In genomic region chr1:9887070-9887469, GRCh38 we compare ENCODE assay signal across 25 cellular contexts.
"Had no signal": no experiment of that assay in that cellular context is flagged by ENCODE, and none has a peak within 500 bp of the region (broad histone marks: within the 10 kb centered on the region; RNA-seq: fewer than 3 reads in every experiment).

No MANE protein-coding gene starts in this region.

- H3K4me3 ChIP-seq: body of pancreas, mucosa of descending colon, spleen, tibial artery had no signal

- H3K27ac ChIP-seq: body of pancreas, foreskin keratinocyte, spleen, tibial artery, VCaP had no signal

- H3K4me3 Mint-ChIP-seq: activated CD4-positive, alpha-beta T cell treated with anti-CD3 and anti-CD28 coated beads, Interleukin-2, amount 10 ng/mL, durations not matched to agents 7 days and 5 days; activated CD8-positive, alpha-beta memory T cell treated with anti-CD3 and anti-CD28 coated beads, Interleukin-2, amount 10 ng/mL, durations not matched to agents 7 days and 5 days; activated CD8-positive, alpha-beta T cell treated with anti-CD3 and anti-CD28 coated beads for 36 hours; activated naive CD8-positive, alpha-beta T cell treated with anti-CD3 and anti-CD28 coated beads, Interleukin-2, amount 50 U/mL, for 24 hours; activated T-helper 1 cell treated with anti-CD3 and anti-CD28 coated beads, Interleukin-12 subunit alpha, Interleukin-12 subunit beta, Interleukin-2, Interleukin-4 antibody, amounts not matched to agents 30 ng/mL and 10 ng/mL and 1 ng/mL, durations not matched to agents 14 hours and 24 hours and 36 hours; memory B cell; neural crest cell; stimulated activated naive CD8-positive, alpha-beta T cell treated with anti-CD3 and anti-CD28 coated beads, Interleukin-15, Interleukin-2, amounts not matched to agents 100 ng/mL and 50 ng/mL, for 24 hours had no signal

- H3K27ac Mint-ChIP-seq: activated CD4-positive, alpha-beta T cell treated with anti-CD3 and anti-CD28 coated beads, Interleukin-2, amount 10 ng/mL, durations not matched to agents 7 days and 5 days; activated CD8-positive, alpha-beta memory T cell treated with anti-CD3 and anti-CD28 coated beads, Interleukin-2, amount 10 ng/mL, durations not matched to agents 7 days and 5 days; activated CD8-positive, alpha-beta T cell treated with anti-CD3 and anti-CD28 coated beads for 36 hours; activated naive CD8-positive, alpha-beta T cell treated with anti-CD3 and anti-CD28 coated beads, Interleukin-2, amount 50 U/mL, for 24 hours; activated T-helper 1 cell treated with anti-CD3 and anti-CD28 coated beads, Interleukin-12 subunit alpha, Interleukin-12 subunit beta, Interleukin-2, Interleukin-4 antibody, amounts not matched to agents 30 ng/mL and 10 ng/mL and 1 ng/mL, durations not matched to agents 14 hours and 24 hours and 36 hours; memory B cell; stimulated activated naive CD8-positive, alpha-beta T cell treated with anti-CD3 and anti-CD28 coated beads, Interleukin-15, Interleukin-2, amounts not matched to agents 100 ng/mL and 50 ng/mL, for 24 hours had no signal

- H3K9me3 Mint-ChIP-seq: activated CD4-positive, alpha-beta T cell treated with anti-CD3 and anti-CD28 coated beads, Interleukin-2, amount 10 ng/mL, durations not matched to agents 7 days and 5 days; activated CD8-positive, alpha-beta T cell treated with anti-CD3 and anti-CD28 coated beads for 36 hours; activated naive CD8-positive, alpha-beta T cell treated with anti-CD3 and anti-CD28 coated beads, Interleukin-2, amount 50 U/mL, for 24 hours; activated T-helper 1 cell treated with anti-CD3 and anti-CD28 coated beads, Interleukin-12 subunit alpha, Interleukin-12 subunit beta, Interleukin-2, Interleukin-4 antibody, amounts not matched to agents 30 ng/mL and 10 ng/mL and 1 ng/mL, durations not matched to agents 14 hours and 24 hours and 36 hours; memory B cell; neural crest cell; stimulated activated naive CD8-positive, alpha-beta T cell treated with anti-CD3 and anti-CD28 coated beads, Interleukin-15, Interleukin-2, amounts not matched to agents 100 ng/mL and 50 ng/mL, for 24 hours had no signal

- H3K27me3 Mint-ChIP-seq: activated CD4-positive, alpha-beta T cell treated with anti-CD3 and anti-CD28 coated beads, Interleukin-2, amount 10 ng/mL, durations not matched to agents 7 days and 5 days; activated CD8-positive, alpha-beta memory T cell treated with anti-CD3 and anti-CD28 coated beads, Interleukin-2, amount 10 ng/mL, durations not matched to agents 7 days and 5 days; activated CD8-positive, alpha-beta T cell treated with anti-CD3 and anti-CD28 coated beads for 36 hours; activated naive CD8-positive, alpha-beta T cell treated with anti-CD3 and anti-CD28 coated beads, Interleukin-2, amount 50 U/mL, for 24 hours; memory B cell; stimulated activated naive CD8-positive, alpha-beta T cell treated with anti-CD3 and anti-CD28 coated beads, Interleukin-15, Interleukin-2, amounts not matched to agents 100 ng/mL and 50 ng/mL, for 24 hours had no signal

- ATAC-seq: activated CD8-positive, alpha-beta memory T cell treated with anti-CD3 and anti-CD28 coated beads, Interleukin-2, amount 10 ng/mL, durations not matched to agents 7 days and 5 days; activated CD8-positive, alpha-beta T cell treated with anti-CD3 and anti-CD28 coated beads for 36 hours; activated naive CD8-positive, alpha-beta T cell treated with anti-CD3 and anti-CD28 coated beads, Interleukin-2, amount 50 U/mL, for 24 hours; body of pancreas; foreskin keratinocyte; mucosa of descending colon had no signal

- H3K27me3 ChIP-seq: body of pancreas, foreskin keratinocyte, spleen, tibial artery had no signal

- H3K9me3 ChIP-seq: body of pancreas, mucosa of descending colon, spleen, tibial artery had no signal

- H3K36me3 Mint-ChIP-seq: activated CD8-positive, alpha-beta memory T cell treated with anti-CD3 and anti-CD28 coated beads, Interleukin-2, amount 10 ng/mL, durations not matched to agents 7 days and 5 days had no signal

- DNase-seq: activated CD4-positive, alpha-beta T cell treated with anti-CD3 and anti-CD28 coated beads, Interleukin-2, amount 10 ng/mL, durations not matched to agents 7 days and 5 days; activated CD4-positive, CD25-positive, alpha-beta regulatory T cell treated with anti-CD3 and anti-CD28 coated beads, Interleukin-2, amount 50 U/mL, for 72 hours; activated CD8-positive, alpha-beta memory T cell treated with anti-CD3 and anti-CD28 coated beads, Interleukin-2, amount 10 ng/mL, durations not matched to agents 7 days and 5 days; activated CD8-positive, alpha-beta T cell treated with anti-CD3 and anti-CD28 coated beads for 36 hours; activated gamma-delta T cell; activated naive CD4-positive, alpha-beta T cell treated with anti-CD3 and anti-CD28 coated beads, Interleukin-2, amount 50 U/mL, for 16 hours; activated naive CD8-positive, alpha-beta T cell treated with anti-CD3 and anti-CD28 coated beads, Interleukin-2, amount 50 U/mL, for 24 hours; activated T-cell treated with anti-CD3 and anti-CD28 coated beads for 4 hours; body of pancreas; central memory CD4-positive, alpha-beta T cell; dermis blood vessel endothelial cell; effector CD8-positive, alpha-beta T cell; foreskin keratinocyte; hippocampal formation; spleen; stimulated activated CD4-positive, alpha-beta T cell treated with anti-CD3 and anti-CD28 coated beads, Interleukin-4, amount 100 ng/mL, for 1 hour; substantia nigra; T-helper 2 cell; tibial artery had no signal
